In the genomic region with DNA sequence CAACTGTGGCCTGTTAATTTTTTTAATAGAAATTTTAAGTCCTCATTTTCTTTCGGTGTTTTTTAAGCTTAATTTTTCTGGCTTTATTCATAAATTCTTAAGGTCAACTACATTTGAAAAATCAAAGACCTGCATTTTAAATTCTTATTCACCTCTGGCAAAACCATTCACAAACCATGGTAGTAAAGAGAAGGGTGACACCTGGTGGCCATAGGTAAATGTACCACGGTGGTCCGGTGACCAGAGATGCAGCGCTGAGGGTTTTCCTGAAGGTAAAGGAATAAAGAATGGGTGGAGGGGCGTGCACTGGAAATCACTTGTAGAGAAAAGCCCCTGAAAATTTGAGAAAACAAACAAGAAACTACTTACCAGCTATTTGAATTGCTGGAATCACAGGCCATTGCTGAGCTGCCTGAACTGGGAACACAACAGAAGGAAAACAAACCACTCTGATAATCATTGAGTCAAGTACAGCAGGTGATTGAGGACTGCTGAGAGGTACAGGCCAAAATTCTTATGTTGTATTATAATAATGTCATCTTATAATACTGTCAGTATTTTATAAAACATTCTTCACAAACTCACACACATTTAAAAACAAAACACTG, we compare ENCODE assay signal across 8 cellular contexts. TPM values are rescaled to one million over a fixed set of nuclear protein-coding genes. Genes with fewer than 3 reads are reported as not detected.
A peak's percentile ranks its signal among the peaks of the same experiment; 100 is the strongest.
DNase-seq lines count a peak whose midpoint lies in the region; ATAC-seq lines count a peak whose summit lies in the region.

No MANE protein-coding gene starts in this region.

- no peak overlapping the region for H3K4me3 Mint-ChIP-seq in central memory CD8-positive, alpha-beta T cell

- H3K36me3 Mint-ChIP-seq in central memory CD8-positive, alpha-beta T cell (ENCODE audit: insufficient read depth), result no peaks in the 10 kb centered on the region

- H3K27me3 Mint-ChIP-seq in central memory CD8-positive, alpha-beta T cell, result no peaks in the 10 kb centered on the region

- ATAC-seq in GM19395 (IDR thresholded peaks at IDR 0.05; ENCODE audit: unreplicated experiment) (peak; percentile 60), left lobe of liver (peak; percentile 99), HG03469 (IDR thresholded peaks at IDR 0.05; ENCODE audit: unreplicated experiment) (no peak)
- no peak for ATAC-seq in central memory CD8-positive, alpha-beta T cell (replicated peaks; ENCODE audit: extremely low read depth, poor library complexity, severe bottlenecking)

- H3K4me1 Mint-ChIP-seq in central memory CD8-positive, alpha-beta T cell, result peaks cover 10% of the 10 kb centered on the region

- no peaks in the 10 kb centered on the region for H3K9me3 Mint-ChIP-seq in central memory CD8-positive, alpha-beta T cell

- peak; percentile 41 for DNase-seq in AG08396 (ENCODE audit: low spot score)
- peak; percentile 74 for DNase-seq in NCI-H2171 treated with DMSO at 0.1 percent for 48 hours (lab: John Stamatoyannopoulos, UW)
- peak; percentile 55 for DNase-seq in activated CD4-positive, CD25-positive, alpha-beta regulatory T cell treated with anti-CD3 and anti-CD28 coated beads, Interleukin-2, amount 50 U/mL, for 16 hours (ENCODE audit: low read depth, low spot score)
- DNase-seq in central memory CD8-positive, alpha-beta T cell (ENCODE audit: low spot score in 2 of 2), result peak; percentile 48 to 51
- peak; percentile 62 for DNase-seq in left lobe of liver (ENCODE audit: low spot score)
- peak; percentile 24 to 38 for DNase-seq in stimulated activated CD4-positive, alpha-beta T cell treated with anti-CD3 and anti-CD28 coated beads, Interleukin-4, amount 100 ng/mL, for 48 hours (ENCODE audit: low read depth in 2 of 2)

- H3K27ac Mint-ChIP-seq in central memory CD8-positive, alpha-beta T cell (ENCODE audit: low read depth), result no peak overlapping the region

RNA-seq across cellular contexts. Expression of gene HFE, which starts 10.1 kb away (rescaled TPM):
- 14.1 TPM for total RNA-seq in left lobe of liver

Comparison
In these comparisons a context has a peak if more than half of its experiments do, and no peak if none do; other contexts are left out.
1. ATAC-seq: peak in GM19395 (single experiment) and left lobe of liver (single experiment); none in central memory CD8-positive, alpha-beta T cell (single experiment) and HG03469 (single experiment).
2. Peak in every context shown above with its lines, with median percentiles within 50 percentile points of each other: DNase-seq.